ENCODE assay signal across 23 cellular contexts in the genomic region with DNA sequence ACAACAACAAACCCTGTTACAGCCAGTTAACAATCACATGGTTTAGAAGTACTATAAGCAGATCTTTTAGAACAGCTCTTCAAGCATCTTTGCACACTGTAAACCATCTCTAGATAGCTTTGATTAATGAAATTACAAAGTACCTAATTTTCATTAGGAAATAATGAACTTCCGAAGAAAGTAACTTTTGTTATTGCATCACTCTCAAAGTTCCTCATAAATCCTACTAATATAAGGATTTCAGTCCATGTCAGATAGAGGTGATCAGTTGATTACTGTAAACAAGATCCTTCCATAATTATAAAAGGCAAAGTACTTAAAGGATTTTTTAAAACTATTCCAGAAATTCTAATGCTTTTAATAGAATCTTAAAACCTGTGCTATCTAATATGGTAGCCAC. TPM values are rescaled to one million over a fixed set of nuclear protein-coding genes. Genes with fewer than 3 reads are reported as not detected.
DNase-seq lines count a peak whose midpoint lies in the region; ATAC-seq, FAIRE-seq and TF ChIP-seq lines count a peak whose summit lies in the region.
"Had no signal": no experiment of that assay in that cellular context is flagged by ENCODE, and none has a peak within 500 bp of the region (broad histone marks: within the 10 kb centered on the region; RNA-seq: fewer than 3 reads in every experiment).

No MANE protein-coding gene starts in this region.

- 0 out of 3 replicates have a peak, but pooled peaks cover 3% of the 10 kb centered on the region for H3K36me3 ChIP-seq in K562 (ENCODE audit: control insufficient read depth, insufficient read depth, low read length)
- no peaks in the 10 kb centered on the region for H3K36me3 ChIP-seq in effector memory CD4-positive, alpha-beta T cell (ENCODE audit: control insufficient read depth, insufficient read depth, low read length)
- H3K36me3 ChIP-seq in psoas muscle (ENCODE audit: insufficient read depth in 1 of 2, low read depth in 1 of 2) = no peaks in the 10 kb centered on the region
- H3K36me3 ChIP-seq: BE2C had no signal

- 0% methylated on average over 1 of the region's 1 CpG for WGBS in K562 (ENCODE audit: insufficient coverage, low coverage, missing lambda C conversion rate)
- WGBS in psoas muscle, 3 donors = 0% methylated on average over 1 of the region's 1 CpG

- H3K4me1 ChIP-seq in K562 (replicated peaks in 1 of 2; ENCODE audit: control insufficient read depth in 2 of 2, insufficient read depth in 2 of 2, low read length in 2 of 2) = no peaks in the 10 kb centered on the region
- no peaks in the 10 kb centered on the region for H3K4me1 ChIP-seq in effector memory CD4-positive, alpha-beta T cell (ENCODE audit: control insufficient read depth, insufficient read depth, low read length, poor library complexity, severe bottlenecking)
- no peaks in the 10 kb centered on the region for H3K4me1 ChIP-seq in psoas muscle
- H3K4me1 ChIP-seq: A549; BE2C; BLaER1 treated with 17β-estradiol and CSF1 and Interleukin-3, amounts not matched to agents 10 nM and 100 nM had no signal

- FAIRE-seq in H54 (lab: Jason Lieb, UNC) (peak; percentile 36), K562 (lab: Jason Lieb, UNC) (no peak)
- FAIRE-seq: A549, D721Med, GM19239, H1 had no signal

- TF ChIP-seq RAD21 in K562 (CRISPR knock-in tag; conservative IDR thresholded peaks at IDR 0.05 in 1 of 2, IDR thresholded peaks at IDR 0.05 in 1 of 2) = no peak

- in situ Hi-C loops in K562 (cut with MboI) = no loop called here

- TF ChIP-seq POLR2A in H54 (IDR thresholded peaks at IDR 0.05; ENCODE audit: low read depth, low read length) (no peak), K562 (conservative IDR thresholded peaks at IDR 0.05) (no peak)

- POLR2A ChIA-PET in K562 (lab: Yijun Ruan, JAX) = no interaction called here

- no peaks in the 10 kb centered on the region for H4K20me1 ChIP-seq in K562 (replicated peaks; ENCODE audit: control insufficient read depth, insufficient read depth, low read length)

- H3K4me2 ChIP-seq in K562 (ENCODE audit: insufficient read depth, low read length) = no peak overlapping the region
- H3K4me2 ChIP-seq: A549; BLaER1 treated with 17β-estradiol and CSF1 and Interleukin-3, amounts not matched to agents 10 nM and 100 nM had no signal

- no peak for TF ChIP-seq CTCF in K562 (IDR thresholded peaks at IDR 0.05 in 2 of 3, conservative IDR thresholded peaks at IDR 0.05 in 1 of 3; ENCODE audit: insufficient read depth in 2 of 3, low read depth in 1 of 3, low read length in 3 of 3)
- no peak for TF ChIP-seq CTCF in psoas muscle (IDR thresholded peaks at IDR 0.05)

- H3K4me3 ChIP-seq in K562 = no peak overlapping the region
- no peak overlapping the region for H3K4me3 ChIP-seq in effector memory CD4-positive, alpha-beta T cell (ENCODE audit: insufficient read depth, low read depth, low read length, poor library complexity, severe bottlenecking)
- no peak overlapping the region for H3K4me3 ChIP-seq in psoas muscle
- H3K4me3 ChIP-seq: A549; BLaER1 treated with 17β-estradiol and CSF1 and Interleukin-3, amounts not matched to agents 10 nM and 100 nM; GM23248 had no signal

- peak; percentile 2 for DNase-seq in EH (ENCODE audit: low read depth)
- DNase-seq in H54 (ENCODE audit: insufficient read length, low spot score) = no peak
- no peak for DNase-seq in K562 (ENCODE audit: extremely low read depth in 1 of 4, low spot score in 3 of 4)
- no peak for DNase-seq in effector memory CD4-positive, alpha-beta T cell
- no peak for DNase-seq in psoas muscle
- no peak for DNase-seq in NCI-H2107 treated with DMSO at 0.1 percent for 48 hours (lab: John Stamatoyannopoulos, UW; ENCODE audit: unreplicated experiment)
- DNase-seq: 8988T; ACHN; AML-193; BE2C; CD4-positive, alpha-beta T cell; CD8-positive, alpha-beta memory T cell; DMS 273 treated with DMSO at 0.1 percent for 48 hours; DMS79; GF-D8; GM23248; H9 had no signal

- no peak overlapping the region for H3K9ac ChIP-seq in K562 (ENCODE audit: insufficient read depth in 1 of 2, low read depth in 2 of 2, low read length in 2 of 2)
- H3K9ac ChIP-seq: BLaER1 treated with 17β-estradiol and CSF1 and Interleukin-3, amounts not matched to agents 10 nM and 100 nM; GM23248 had no signal

- peaks cover 58% of the 10 kb centered on the region for H3K79me2 ChIP-seq in K562 (ENCODE audit: control insufficient read depth, insufficient read depth, low read length)

- CTCF ChIA-PET in K562 (lab: Yijun Ruan, JAX; ENCODE audit: low intra/inter-chr PET ratio) = no interaction called here

- BruUV-seq in K562 (replicated peaks; lab: Mats Ljungman, UMichigan) = no TSS peak

- no peaks in the 10 kb centered on the region for H3K27me3 ChIP-seq in K562 (ENCODE audit: control insufficient read depth in 2 of 2, insufficient read depth in 2 of 2, low read length in 2 of 2)
- no peaks in the 10 kb centered on the region for H3K27me3 ChIP-seq in effector memory CD4-positive, alpha-beta T cell (replicated peaks; ENCODE audit: control insufficient read depth, insufficient read depth, low read length, poor library complexity, severe bottlenecking)
- H3K27me3 ChIP-seq in psoas muscle (ENCODE audit: insufficient read depth in 3 of 3, low read length in 2 of 3) = no peaks in the 10 kb centered on the region
- H3K27me3 ChIP-seq: BE2C; BLaER1 treated with 17β-estradiol and CSF1 and Interleukin-3, amounts not matched to agents 10 nM and 100 nM had no signal

- ATAC-seq in K562 = no peak
- no peak for ATAC-seq in psoas muscle
- ATAC-seq: A549, HCT116 had no signal

- no peak for TF ChIP-seq EP300 in K562 (IDR thresholded peaks at IDR 0.05; ENCODE audit: low read length)

- H3K9me1 ChIP-seq in K562 (ENCODE audit: control insufficient read depth, insufficient read depth, low read length) = no peaks in the 10 kb centered on the region

- H3K27ac ChIP-seq in K562 (ENCODE audit: extremely low read depth, low read depth, low read length) (no peak overlapping the region), psoas muscle (no peak overlapping the region)
- H3K27ac ChIP-seq in effector memory CD4-positive, alpha-beta T cell (ENCODE audit: insufficient read depth, low read length, poor library complexity, severe bottlenecking) = no peak overlapping the region
- H3K27ac ChIP-seq: A549; BLaER1 treated with 17β-estradiol and CSF1 and Interleukin-3, amounts not matched to agents 10 nM and 100 nM; GM23248 had no signal

- H3K9me3 ChIP-seq in K562 (replicated peaks; ENCODE audit: control insufficient read depth, insufficient read depth, low read depth, low read length) (0 out of 2 replicates have a peak, but pooled peaks cover 2% of the 10 kb centered on the region), psoas muscle (peaks cover 7% of the 10 kb centered on the region)
- H3K9me3 ChIP-seq in effector memory CD4-positive, alpha-beta T cell (ENCODE audit: control insufficient read depth, low read length) = no peaks in the 10 kb centered on the region
- H3K9me3 ChIP-seq: A549, BE2C had no signal

- H2AFZ ChIP-seq in K562 (ENCODE audit: low read depth, low read length) = no peak overlapping the region
- H2AFZ ChIP-seq: GM23248 had no signal

- intact Hi-C loops in K562 (cut with micrococcal nuclease) (no loop called here), psoas muscle (cut with DNase I) (no loop called here)

TF ChIP-seq in K562, 482 proteins besides CTCF, POLR2A, EP300 and RAD21 (continues in another document):
- TF ChIP-seq, protein P1, sequence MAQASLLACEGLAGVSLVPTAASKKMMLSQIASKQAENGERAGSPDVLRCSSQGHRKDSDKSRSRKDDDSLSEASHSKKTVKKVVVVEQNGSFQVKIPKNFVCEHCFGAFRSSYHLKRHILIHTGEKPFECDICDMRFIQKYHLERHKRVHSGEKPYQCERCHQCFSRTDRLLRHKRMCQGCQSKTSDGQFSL (CRISPR knock-in tag; IDR thresholded peaks at IDR 0.05) = no peak
- TF ChIP-seq, protein P1 (tag; IDR thresholded peaks at IDR 0.05) = no peak
- no peak for TF ChIP-seq CEBPG (CRISPR knock-in tag; IDR thresholded peaks at IDR 0.05)
- peak; percentile 69 to 86 for TF ChIP-seq CEBPG (tag; conservative IDR thresholded peaks at IDR 0.05 in 1 of 2, IDR thresholded peaks at IDR 0.05 in 1 of 2)
- TF ChIP-seq E2F3 (CRISPR knock-in tag; IDR thresholded peaks at IDR 0.05) = no peak
- TF ChIP-seq, protein P2, sequence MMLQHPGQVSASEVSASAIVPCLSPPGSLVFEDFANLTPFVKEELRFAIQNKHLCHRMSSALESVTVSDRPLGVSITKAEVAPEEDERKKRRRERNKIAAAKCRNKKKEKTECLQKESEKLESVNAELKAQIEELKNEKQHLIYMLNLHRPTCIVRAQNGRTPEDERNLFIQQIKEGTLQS (IDR thresholded peaks at IDR 0.05) = peak; percentile 68; the same call in 1 of the 2 replicates
- TF ChIP-seq, protein P2 (CRISPR knock-in tag; conservative IDR thresholded peaks at IDR 0.05) = no peak

RNA-seq across cellular contexts. Expression of a gene that starts 58.2 kb away (rescaled TPM):
- 281 and 434 TPM in 2 replicates for total RNA-seq in K562 (2011; cell fraction: chromatin; rRNA removed; ENCODE audit: low replicate concordance)
- total RNA-seq in K562 (2011; cell fraction: nucleolus; rRNA removed) = 44.0 and 67.8 TPM in 2 replicates
- 165 and 180 TPM in 2 replicates for total RNA-seq in K562 (2011; cell fraction: nucleoplasm; rRNA removed)
- total RNA-seq in K562 (2014; rRNA removed) (76.3 and 76.7 TPM in 2 replicates), K562 (2014; rRNA removed; fragmentation: Illumina TruSeq; extraction: Trizol) (225 and 267 TPM in 2 replicates), K562 (2015; rRNA removed; fragmentation: Illumina TruSeq; extraction: Trizol) (163 and 176 TPM in 2 replicates), K562 (2021) (186 and 190 TPM in 2 replicates), psoas muscle (100 to 1,000 TPM in 3 of 4 donors, 10 to 100 TPM in 1; 84.0 to 120 (median 109) TPM)
- polyA plus RNA-seq in K562 (2011; rRNA removed) (88.2 and 118 TPM in 2 replicates), K562 (2014; fragmentation: Illumina TruSeq; extraction: Trizol) (186 and 212 TPM in 2 replicates), K562 (2014; fragmentation: Nextera tagmentation; extraction: Ambion mirVana) (10 to 100 TPM; 48.7 to 60.9 TPM), K562 (2014; rRNA removed) (78.9 and 92.7 TPM in 2 replicates), psoas muscle (100 to 1,000 TPM in 1 of 3 donors, 10 to 100 TPM in 2; 67.8 to 128 (median 71.8) TPM)
- 12.0 and 44.0 TPM in 2 replicates for polyA plus RNA-seq in K562 (2011; cell fraction: cytosol; rRNA removed)
- polyA plus RNA-seq in K562 (2011; cell fraction: nucleus; rRNA removed) = 30.1 and 41.4 TPM in 2 replicates
- 144 and 167 TPM in 2 replicates for polyA plus RNA-seq in K562 (2012)
- 295 and 351 TPM in 2 replicates for polyA minus RNA-seq in K562 (2011; rRNA and poly(A)+ RNA removed)
- 85.8 and 99.9 TPM in 2 replicates for polyA minus RNA-seq in K562 (2011; cell fraction: cytosol; rRNA and poly(A)+ RNA removed)
- polyA minus RNA-seq in K562 (2011; cell fraction: nucleus; rRNA and poly(A)+ RNA removed) = 46.4 and 174 TPM in 2 replicates
